In the genomic region with DNA sequence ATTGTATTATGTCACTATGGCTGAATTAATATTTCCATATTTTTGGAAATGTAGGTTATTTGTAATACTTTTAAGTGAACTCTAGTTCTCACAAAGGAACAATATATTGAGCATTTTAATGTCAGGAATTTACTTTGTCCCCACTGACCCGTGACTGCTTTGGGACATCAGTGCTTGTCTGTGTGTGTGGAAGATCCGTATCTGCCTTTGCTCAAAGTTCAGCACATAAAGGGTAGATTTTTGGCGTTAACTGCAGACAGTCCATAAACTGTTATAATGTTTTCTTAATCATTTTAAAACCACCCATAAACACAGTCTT, we compare ENCODE assay signal across 1 cellular context.
TF ChIP-seq lines count a peak whose summit lies in the region.

No MANE protein-coding gene starts in this region.

TF ChIP-seq in HepG2, 621 proteins besides CTCF, POLR2A, EP300 and RAD21 (continued from another document):
- TF ChIP-seq, protein P1, sequence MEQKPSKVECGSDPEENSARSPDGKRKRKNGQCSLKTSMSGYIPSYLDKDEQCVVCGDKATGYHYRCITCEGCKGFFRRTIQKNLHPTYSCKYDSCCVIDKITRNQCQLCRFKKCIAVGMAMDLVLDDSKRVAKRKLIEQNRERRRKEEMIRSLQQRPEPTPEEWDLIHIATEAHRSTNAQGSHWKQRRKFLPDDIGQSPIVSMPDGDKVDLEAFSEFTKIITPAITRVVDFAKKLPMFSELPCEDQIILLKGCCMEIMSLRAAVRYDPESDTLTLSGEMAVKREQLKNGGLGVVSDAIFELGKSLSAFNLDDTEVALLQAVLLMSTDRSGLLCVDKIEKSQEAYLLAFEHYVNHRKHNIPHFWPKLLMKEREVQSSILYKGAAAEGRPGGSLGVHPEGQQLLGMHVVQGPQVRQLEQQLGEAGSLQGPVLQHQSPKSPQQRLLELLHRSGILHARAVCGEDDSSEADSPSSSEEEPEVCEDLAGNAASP (CRISPR knock-in tag; IDR thresholded peaks at IDR 0.05; ENCODE audit: borderline replicate concordance) = peak; percentile 54; the same call in 1 of the 2 replicates
- TF ChIP-seq TGIF2 (CRISPR knock-in tag; IDR thresholded peaks at IDR 0.05) (no peak), ATM (IDR thresholded peaks at IDR 0.05; ENCODE audit: borderline replicate concordance) (no peak), SATB2 (CRISPR knock-in tag; IDR thresholded peaks at IDR 0.05) (no peak)
- TF ChIP-seq, protein P2, sequence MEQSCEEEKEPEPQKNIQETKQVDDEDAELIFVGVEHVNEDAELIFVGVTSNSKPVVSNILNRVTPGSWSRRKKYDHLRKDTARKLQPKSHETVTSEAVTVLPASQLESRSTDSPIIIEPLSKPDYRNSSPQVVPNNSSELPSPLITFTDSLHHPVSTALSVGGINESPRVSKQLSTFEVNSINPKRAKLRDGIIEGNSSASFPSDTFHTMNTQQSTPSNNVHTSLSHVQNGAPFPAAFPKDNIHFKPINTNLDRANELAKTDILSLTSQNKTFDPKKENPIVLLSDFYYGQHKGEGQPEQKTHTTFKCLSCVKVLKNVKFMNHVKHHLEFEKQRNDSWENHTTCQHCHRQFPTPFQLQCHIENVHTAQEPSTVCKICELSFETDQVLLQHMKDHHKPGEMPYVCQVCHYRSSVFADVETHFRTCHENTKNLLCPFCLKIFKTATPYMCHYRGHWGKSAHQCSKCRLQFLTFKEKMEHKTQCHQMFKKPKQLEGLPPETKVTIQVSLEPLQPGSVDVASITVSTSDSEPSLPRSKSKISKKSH (CRISPR knock-in tag; IDR thresholded peaks at IDR 0.05; ENCODE audit: borderline replicate concordance) = no peak
- TF ChIP-seq, protein P3, sequence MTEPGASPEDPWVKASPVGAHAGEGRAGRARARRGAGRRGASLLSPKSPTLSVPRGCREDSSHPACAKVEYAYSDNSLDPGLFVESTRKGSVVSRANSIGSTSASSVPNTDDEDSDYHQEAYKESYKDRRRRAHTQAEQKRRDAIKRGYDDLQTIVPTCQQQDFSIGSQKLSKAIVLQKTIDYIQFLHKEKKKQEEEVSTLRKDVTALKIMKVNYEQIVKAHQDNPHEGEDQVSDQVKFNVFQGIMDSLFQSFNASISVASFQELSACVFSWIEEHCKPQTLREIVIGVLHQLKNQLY (CRISPR knock-in tag; IDR thresholded peaks at IDR 0.05) = no peak
TF ChIP-seq in HepG2: peak in this region for 16.
